In the genomic region with DNA sequence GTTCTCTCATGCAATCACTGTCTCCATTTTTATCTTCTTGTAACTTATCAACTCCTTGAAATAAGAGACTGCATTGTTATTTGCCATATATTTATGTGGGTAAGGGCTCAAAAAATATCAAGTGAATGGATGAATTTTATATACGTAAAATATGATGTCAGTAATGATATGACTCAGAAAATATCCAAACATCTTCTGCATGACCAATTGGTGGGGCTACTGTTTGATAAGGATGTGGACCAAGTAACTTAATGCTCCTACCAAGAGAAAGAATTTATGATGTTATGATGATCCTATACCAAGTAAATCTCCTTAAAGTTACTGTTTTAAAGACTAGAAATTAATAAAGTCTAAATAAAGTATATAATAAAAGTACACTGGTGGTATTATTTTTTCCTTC, we compare ENCODE assay signal across 16 cellular contexts.
A peak's percentile ranks its signal among the peaks of the same experiment; 100 is the strongest.
DNase-seq lines count a peak whose midpoint lies in the region; ATAC-seq and TF ChIP-seq lines count a peak whose summit lies in the region.
"Had no signal": no experiment of that assay in that cellular context is flagged by ENCODE, and none has a peak within 500 bp of the region (broad histone marks: within the 10 kb centered on the region; RNA-seq: fewer than 3 reads in every experiment).

No MANE protein-coding gene starts in this region.

- H3K27me3 ChIP-seq in subcutaneous abdominal adipose tissue (ENCODE audit: control insufficient read depth in 5 of 5, insufficient read depth in 4 of 5, low read length in 5 of 5), result no peaks in the 10 kb centered on the region
- H3K27me3 ChIP-seq in gastrocnemius medialis, result no peaks in the 10 kb centered on the region

- H3K4me3 ChIP-seq in subcutaneous abdominal adipose tissue (ENCODE audit: low read depth in 1 of 5, low read length in 5 of 5) (no peak overlapping the region), gastrocnemius medialis (no peak overlapping the region)
- H3K4me3 ChIP-seq: GM23338, K562, PC-9 had no signal

- H3K9me3 ChIP-seq in subcutaneous abdominal adipose tissue (ENCODE audit: control insufficient read depth in 5 of 5, low read length in 5 of 5) (no peaks in the 10 kb centered on the region), gastrocnemius medialis (no peaks in the 10 kb centered on the region)
- H3K9me3 ChIP-seq: BE2C had no signal

- no peak for TF ChIP-seq POLR2A in gastrocnemius medialis (IDR thresholded peaks at IDR 0.05)

- no peak for TF ChIP-seq CTCF in gastrocnemius medialis (IDR thresholded peaks at IDR 0.05 in 4 of 5, conservative IDR thresholded peaks at IDR 0.05 in 1 of 5)

- H3K9ac ChIP-seq in subcutaneous abdominal adipose tissue (ENCODE audit: low read length in 5 of 5), result no peak overlapping the region

- DNase-seq in ELR (ENCODE audit: low read depth), result peak; percentile 63
- peak; percentile 47 for DNase-seq in NCI-H226
- DNase-seq in iris pigment epithelial cell (ENCODE audit: low read depth), result peak; percentile 64
- DNase-seq in activated gamma-delta T cell treated with Interleukin-2 at 50 U/mL for 16 hours, result no peak
- no peak for DNase-seq in gastrocnemius medialis
- no peak for DNase-seq in iPS-NIHi11 (ENCODE audit: low spot score)
- DNase-seq: BE2C; CD4-positive, alpha-beta memory T cell; DMS79 treated with DMSO at 0.1 percent for 48 hours; NCI-H1417 treated with DMSO at 0.1 percent for 48 hours; NCI-H1930; NCI-H446 treated with DMSO at 0.1 percent for 48 hours; PC-9 had no signal

- peaks cover 0 to 8% (median 3%) of the 10 kb centered on the region in 5 donors for H3K36me3 ChIP-seq in subcutaneous abdominal adipose tissue (ENCODE audit: control insufficient read depth in 5 of 5, insufficient read depth in 5 of 5, low read length in 5 of 5)
- H3K36me3 ChIP-seq in gastrocnemius medialis, result no peaks in the 10 kb centered on the region
- H3K36me3 ChIP-seq: BE2C had no signal

- ATAC-seq in gastrocnemius medialis, result no peak
- ATAC-seq: GM23338, K562 had no signal

- in situ Hi-C loops in gastrocnemius medialis (cut with MboI; ENCODE audit: low sequenced_read_pairs in 4 of 4), result no loop called here

- intact Hi-C loops in gastrocnemius medialis (cut with DNase I; ENCODE audit: low total_unique reads), result no loop called here

- H3K4me1 ChIP-seq in subcutaneous abdominal adipose tissue (ENCODE audit: control insufficient read depth in 5 of 5, insufficient read depth in 5 of 5, low read length in 5 of 5) (peaks cover 12 to 77% (median 70%) of the 10 kb centered on the region in 5 donors), gastrocnemius medialis (peaks cover 81 to 95% of the 10 kb centered on the region in 2 donors)
- H3K4me1 ChIP-seq: BE2C had no signal

- H3K27ac ChIP-seq in subcutaneous abdominal adipose tissue (ENCODE audit: low read depth, low read length) (peak overlapping the region; percentile 92), gastrocnemius medialis (peak overlapping the region in 2 of 4 donors; percentile 67 to 74)

Comparison
In these comparisons a context has a peak if more than half of its experiments do, and no peak if none do; other contexts are left out.
1. DNase-seq: peak in ELR (single experiment), NCI-H226 (single experiment) and iris pigment epithelial cell (single experiment); none in activated gamma-delta T cell treated with Interleukin-2 at 50 U/mL for 16 hours (single experiment), gastrocnemius medialis (0 of 2) and iPS-NIHi11 (single experiment).